Comparison of ENCODE assay signal across 8 cellular contexts in genomic region chr16:30121741-30122620, GRCh38. TPM values are rescaled to one million over a fixed set of nuclear protein-coding genes. Genes with fewer than 3 reads are reported as not detected.
A peak's percentile ranks its signal among the peaks of the same experiment; 100 is the strongest.
DNase-seq lines count a peak whose midpoint lies in the region; ATAC-seq and TF ChIP-seq lines count a peak whose summit lies in the region.

No MANE protein-coding gene starts in this region.

- WGBS in mammary epithelial cell (ENCODE audit: low coverage, missing lambda C conversion rate), result 75% methylated on average over 18 of the region's 32 CpGs

- H2AFZ ChIP-seq in KMS-11 (ENCODE audit: low read depth), result peak overlapping the region; percentile 87
- H2AFZ ChIP-seq in mammary epithelial cell (ENCODE audit: low read depth, low read length), result peak overlapping the region; percentile 97

- dilution Hi-C loops in mammary epithelial cell (cut with HindIII; ENCODE audit: low sequenced_read_pairs), result no loop called here

- H3K36me3 ChIP-seq in KMS-11 (ENCODE audit: insufficient read depth) (no peaks in the 10 kb centered on the region), mammary epithelial cell (ENCODE audit: insufficient read depth, low read length) (no peaks in the 10 kb centered on the region)

- CTCF ChIA-PET in mammary epithelial cell (lab: Charles Lee; ENCODE audit: low non-redundant PET), result no interaction called here

- no peak overlapping the region for H3K27ac ChIP-seq in KMS-11
- H3K27ac ChIP-seq in mammary epithelial cell (ENCODE audit: insufficient read depth, low read depth, low read length), result no peak overlapping the region
- H3K27ac ChIP-seq in substantia nigra (ENCODE audit: low read depth, low read length, poor library complexity, severe bottlenecking), result peak overlapping the region; percentile 96

- no peaks in the 10 kb centered on the region for H3K9me3 ChIP-seq in mammary epithelial cell (replicated peaks; ENCODE audit: insufficient read depth, low read length)

- in situ Hi-C loops in mammary epithelial cell (cut with MboI; ENCODE audit: low sequenced_read_pairs in 2 of 2), result no loop called here

- no peak for ATAC-seq in GM19397 (IDR thresholded peaks at IDR 0.05; ENCODE audit: unreplicated experiment)

- peak overlapping the region; percentile 96 for H3K4me2 ChIP-seq in KMS-11
- peak overlapping the region; percentile 97 for H3K4me2 ChIP-seq in mammary epithelial cell (ENCODE audit: insufficient read depth, low read depth, low read length)

- H3K79me2 ChIP-seq in KMS-11 (ENCODE audit: insufficient read depth, low read depth), result no peaks in the 10 kb centered on the region
- peaks cover 3% of the 10 kb centered on the region for H3K79me2 ChIP-seq in mammary epithelial cell (ENCODE audit: insufficient read depth, low read length)

- H3K4me3 ChIP-seq in KMS-11 (IDR thresholded peaks at IDR 0.05; ENCODE audit: insufficient read depth, low read depth, low read length) (no peak overlapping the region), mammary epithelial cell (replicated peaks in 1 of 3; ENCODE audit: insufficient read depth in 1 of 3, low read depth in 2 of 3, low read length in 3 of 3) (peak overlapping the region; percentile 71 to 88 (median 76))

- no TSS peak for BruUV-seq in mammary epithelial cell (replicated peaks; lab: Mats Ljungman, UMichigan)

- peak overlapping the region; percentile 82 for H3K9ac ChIP-seq in KMS-11
- no peak overlapping the region for H3K9ac ChIP-seq in mammary epithelial cell (ENCODE audit: insufficient read depth, low read length)

- intact Hi-C loops in mammary epithelial cell (cut with micrococcal nuclease), result no loop called here

- H3K4me1 ChIP-seq in KMS-11 (ENCODE audit: low read depth, poor library complexity, severe bottlenecking) (peaks cover 14% of the 10 kb centered on the region), mammary epithelial cell (ENCODE audit: insufficient read depth, low read length) (peaks cover 8% of the 10 kb centered on the region)

- TF ChIP-seq CTCF in KMS-11 (conservative IDR thresholded peaks at IDR 0.05; ENCODE audit: low read depth, low read length) (no peak), mammary epithelial cell (conservative IDR thresholded peaks at IDR 0.05 in 1 of 2, IDR thresholded peaks at IDR 0.05 in 1 of 2; ENCODE audit: extremely low read depth in 1 of 2, insufficient read depth in 1 of 2, low read depth in 1 of 2, low read length in 2 of 2) (no peak)

- DNase-seq in mammary epithelial cell, result no peak
- DNase-seq in left kidney (ENCODE audit: low read depth, low spot score), result peak; percentile 36
- DNase-seq in substantia nigra (lab: John Stamatoyannopoulos, UW), result peak in 22 of 49 donors; percentile 4 to 54 (median 22)
- no peak for DNase-seq in NCI-H226
- DNase-seq in SHP77 (lab: John Stamatoyannopoulos, UW), result no peak
- DNase-seq in HUDEP-2 (lab: John Stamatoyannopoulos, UW; ENCODE audit: unreplicated experiment in 76 of 76), result no peak

- no peaks in the 10 kb centered on the region for H3K27me3 ChIP-seq in KMS-11 (ENCODE audit: insufficient read depth, low read depth)
- no peaks in the 10 kb centered on the region for H3K27me3 ChIP-seq in mammary epithelial cell (ENCODE audit: insufficient read depth, low read length)

- no peaks in the 10 kb centered on the region for H4K20me1 ChIP-seq in KMS-11 (ENCODE audit: insufficient read depth)
- H4K20me1 ChIP-seq in mammary epithelial cell (ENCODE audit: insufficient read depth, low read length), result no peaks in the 10 kb centered on the region

RNA-seq across cellular contexts. Expression of gene MAPK3, which starts 1.0 kb away (rescaled TPM):
- total RNA-seq in mammary epithelial cell, result 10 to 100 TPM; 24.7 to 44.4 TPM
- polyA plus RNA-seq in mammary epithelial cell, result 60.5 TPM
- 51.2 TPM for polyA minus RNA-seq in mammary epithelial cell

RNA-seq across cellular contexts. Expression of gene GDPD3, which starts 8.6 kb away (rescaled TPM):
- total RNA-seq in mammary epithelial cell, result under 1 TPM; 0.33 to 0.80 TPM
- polyA plus RNA-seq in mammary epithelial cell, result 0.83 TPM
- 1.6 TPM for polyA minus RNA-seq in mammary epithelial cell

RNA-seq across cellular contexts. Expression of gene YPEL3, which starts 26.0 kb away (rescaled TPM):
- total RNA-seq in mammary epithelial cell, result 10 to 100 TPM in 1 of 2 donors, 1 to 10 TPM in 1; 9.5 to 25.8 TPM
- 16.3 TPM for polyA plus RNA-seq in mammary epithelial cell
- 19.2 TPM for polyA minus RNA-seq in mammary epithelial cell

RNA-seq across cellular contexts. Expression of gene TBX6, which starts 30.3 kb away (rescaled TPM):
- under 1 TPM in 1 of 2 donors, not detected in 1; 0.73 TPM for total RNA-seq in mammary epithelial cell
- 0.05 TPM for polyA plus RNA-seq in mammary epithelial cell
- not detected for polyA minus RNA-seq in mammary epithelial cell

RNA-seq across cellular contexts. Expression of gene PPP4C, which starts 46.2 kb away (rescaled TPM):
- total RNA-seq in mammary epithelial cell, result 100 to 1,000 TPM; 125 to 221 TPM
- polyA plus RNA-seq in mammary epithelial cell, result 193 TPM
- polyA minus RNA-seq in mammary epithelial cell, result 303 TPM
